23 cellular contexts compared by ENCODE assay signal in the genomic region with DNA sequence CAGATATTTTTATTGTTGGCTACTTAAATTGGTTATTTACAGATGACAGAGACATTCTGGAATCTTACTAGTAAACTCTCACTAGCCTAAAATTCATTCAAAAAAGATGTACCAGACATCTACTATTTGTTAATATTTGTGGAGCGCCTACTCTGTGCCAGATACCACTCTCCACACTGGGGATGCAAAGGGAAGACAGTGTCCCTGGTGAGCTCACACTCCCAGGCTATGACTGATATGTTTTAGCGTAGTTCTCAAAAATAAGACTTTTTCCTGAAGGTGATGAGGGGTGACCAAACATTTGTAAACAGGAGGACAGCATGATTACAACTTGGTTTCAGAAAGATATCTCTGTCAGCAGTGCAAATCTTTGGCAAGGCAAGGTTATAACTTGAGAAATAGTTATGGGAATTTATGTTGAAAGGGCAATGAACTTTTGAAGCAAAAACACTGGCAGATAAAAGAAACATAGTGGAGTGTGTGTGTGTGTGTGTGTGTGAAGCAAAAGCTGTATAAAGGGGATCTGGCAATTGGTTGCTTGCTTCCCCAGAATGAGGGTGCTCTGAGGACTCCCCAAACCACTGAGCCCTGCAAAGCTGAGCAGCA. TPM values are rescaled to one million over a fixed set of nuclear protein-coding genes. Genes with fewer than 3 reads are reported as not detected.
A peak's percentile ranks its signal among the peaks of the same experiment; 100 is the strongest.
DNase-seq lines count a peak whose midpoint lies in the region; ATAC-seq and TF ChIP-seq lines count a peak whose summit lies in the region.
"Had no signal": no experiment of that assay in that cellular context is flagged by ENCODE, and none has a peak within 500 bp of the region (broad histone marks: within the 10 kb centered on the region; RNA-seq: fewer than 3 reads in every experiment).

No MANE protein-coding gene starts in this region.

- intact Hi-C loops in spleen (cut with DNase I; ENCODE audit: low total_unique reads), result no loop called here

- H3K4me3 Mint-ChIP-seq in HFFc6, result no peak overlapping the region
- H3K4me3 Mint-ChIP-seq in T-helper 2 cell treated with Interferon-gamma antibody and Interleukin-4, amounts not matched to agents 5 μg/mL and 100 μg/mL, for 36 hours, result no peak overlapping the region
- H3K4me3 Mint-ChIP-seq: CD4-positive, CD25-positive, alpha-beta regulatory T cell had no signal

- no peaks in the 10 kb centered on the region for H3K36me3 Mint-ChIP-seq in HFFc6 (ENCODE audit: low read depth)
- H3K36me3 Mint-ChIP-seq in T-helper 2 cell treated with Interferon-gamma antibody and Interleukin-4, amounts not matched to agents 5 μg/mL and 100 μg/mL, for 36 hours (ENCODE audit: low read depth), result no peaks in the 10 kb centered on the region

- DNase-seq in HFFc6 (no peak), adipocyte (ENCODE audit: low read depth) (no peak), fibroblast of peridontal ligament (ENCODE audit: extremely low read depth) (peak; percentile 35), omental fat pad (ENCODE audit: low spot score) (no peak), SHP77 treated with DMSO at 0.1 percent for 48 hours (lab: John Stamatoyannopoulos, UW) (no peak), spleen (no peak)
- DNase-seq in T-helper 2 cell treated with Interferon-gamma antibody and Interleukin-4, amounts not matched to agents 5 μg/mL and 100 μg/mL, for 36 hours (ENCODE audit: low spot score), result no peak
- DNase-seq: CD4-positive, CD25-positive, alpha-beta regulatory T cell; DMS53; GM23248; H7; KG1; MG63; NCI-H1048; NCI-H1417; NCI-H1694; NCI-H2029 treated with DMSO at 0.1 percent for 48 hours; NCI-H446 treated with DMSO at 0.1 percent for 48 hours; NCI-H526; NCI-H82; RPMI8226; SHP77 had no signal

- TF ChIP-seq CTCF in HFFc6 (IDR thresholded peaks at IDR 0.05) (no peak), omental fat pad (IDR thresholded peaks at IDR 0.05) (no peak), spleen (IDR thresholded peaks at IDR 0.05 in 8 of 11, conservative IDR thresholded peaks at IDR 0.05 in 3 of 11) (no peak)

- H3K27ac ChIP-seq in spleen, result no peak overlapping the region
- H3K27ac ChIP-seq: BLaER1, GM23248 had no signal

- peaks cover 6% of the 10 kb centered on the region for H3K36me3 ChIP-seq in adipocyte (ENCODE audit: control insufficient read depth, insufficient read depth, low read length, severe bottlenecking)
- no peaks in the 10 kb centered on the region for H3K36me3 ChIP-seq in spleen
- H3K36me3 ChIP-seq: BLaER1, MG63 had no signal

- no peak overlapping the region for H3K4me3 ChIP-seq in adipocyte (ENCODE audit: low read length)
- no peak overlapping the region for H3K4me3 ChIP-seq in spleen
- H3K4me3 ChIP-seq: BLaER1, GM23248, MG63 had no signal

- H3K9me3 Mint-ChIP-seq in HFFc6, result no peaks in the 10 kb centered on the region
- H3K9me3 Mint-ChIP-seq in T-helper 2 cell treated with Interferon-gamma antibody and Interleukin-4, amounts not matched to agents 5 μg/mL and 100 μg/mL, for 36 hours, result no peaks in the 10 kb centered on the region

- H3K27me3 Mint-ChIP-seq in HFFc6 (ENCODE audit: insufficient read depth), result peaks cover 1% of the 10 kb centered on the region; the same call in 1 of the 2 replicates
- no peaks in the 10 kb centered on the region for H3K27me3 Mint-ChIP-seq in T-helper 2 cell treated with Interferon-gamma antibody and Interleukin-4, amounts not matched to agents 5 μg/mL and 100 μg/mL, for 36 hours (ENCODE audit: low read depth)
- H3K27me3 Mint-ChIP-seq: CD4-positive, CD25-positive, alpha-beta regulatory T cell had no signal

- H3K9ac ChIP-seq in adipocyte (ENCODE audit: low read length), result peak overlapping the region; percentile 32
- H3K9ac ChIP-seq: BLaER1, GM23248 had no signal

- ATAC-seq in omental fat pad (ENCODE audit: low FRiP score), result peak; percentile 49

- H3K4me1 ChIP-seq in adipocyte (ENCODE audit: control insufficient read depth, insufficient read depth, low read length) (peaks cover 54% of the 10 kb centered on the region), spleen (no peaks in the 10 kb centered on the region)
- H3K4me1 ChIP-seq: BLaER1 had no signal

- WGBS in spleen, 5 donors, result 94 to 98% (median 95%) methylated on average over 2 of the region's 2 CpGs

- peaks cover 35% of the 10 kb centered on the region for H3K4me1 Mint-ChIP-seq in HFFc6 (ENCODE audit: low read depth)
- peaks cover 8% of the 10 kb centered on the region for H3K4me1 Mint-ChIP-seq in T-helper 2 cell treated with Interferon-gamma antibody and Interleukin-4, amounts not matched to agents 5 μg/mL and 100 μg/mL, for 36 hours (ENCODE audit: low read depth)

- peak overlapping the region; percentile 47 for H3K27ac Mint-ChIP-seq in HFFc6
- H3K27ac Mint-ChIP-seq in T-helper 2 cell treated with Interferon-gamma antibody and Interleukin-4, amounts not matched to agents 5 μg/mL and 100 μg/mL, for 36 hours, result no peak overlapping the region

- H3K9me3 ChIP-seq in adipocyte (ENCODE audit: control insufficient read depth, low read length) (no peaks in the 10 kb centered on the region), spleen (no peaks in the 10 kb centered on the region)
- H3K9me3 ChIP-seq: BLaER1, MG63 had no signal

- no peaks in the 10 kb centered on the region for H3K27me3 ChIP-seq in adipocyte (replicated peaks; ENCODE audit: control insufficient read depth, insufficient read depth, low read length)
- H3K27me3 ChIP-seq in spleen (replicated peaks in 1 of 7), result no peaks in the 10 kb centered on the region
- H3K27me3 ChIP-seq: BLaER1, MG63 had no signal

- no peak for TF ChIP-seq POLR2A in spleen (IDR thresholded peaks at IDR 0.05)

RNA-seq across cellular contexts. Expression of a gene that starts 51.2 kb away (rescaled TPM):
- 10 to 100 TPM; 56.6 to 85.7 (median 75.7) TPM for total RNA-seq in HFFc6 (2021; fragmentation: NEBNext Ultra II Directional; extraction: Animal tissue kit (Norgen Biotek cat#: 25700))
- 10 to 100 TPM; 31.7 to 44.9 (median 34.0) TPM for total RNA-seq in omental fat pad
- 10 to 100 TPM; 16.6 to 26.6 (median 21.4) TPM for total RNA-seq in spleen
- 10 to 100 TPM in 1 of 3 donors, 1 to 10 TPM in 2; 6.0 to 10.4 (median 9.6) TPM for polyA plus RNA-seq in spleen
